In genomic region chr7:131241381-131241780, GRCh38 we compare ENCODE assay signal across 23 cellular contexts.
DNase-seq lines count a peak whose midpoint lies in the region; ATAC-seq and TF ChIP-seq lines count a peak whose summit lies in the region.
"Had no signal": no experiment of that assay in that cellular context is flagged by ENCODE, and none has a peak within 500 bp of the region (broad histone marks: within the 10 kb centered on the region; RNA-seq: fewer than 3 reads in every experiment).

No MANE protein-coding gene starts in this region.

- H3K4ac ChIP-seq in mesendoderm (ENCODE audit: low read depth, low read length) (no peak overlapping the region), neuronal stem cell (ENCODE audit: low read length) (no peak overlapping the region)

- H2AFZ ChIP-seq in neuronal stem cell (ENCODE audit: low read length): no peak overlapping the region

- no peak overlapping the region for H2BK5ac ChIP-seq in mesendoderm (ENCODE audit: low read length)
- no peak overlapping the region for H2BK5ac ChIP-seq in neuronal stem cell (ENCODE audit: low read length)

- no peaks in the 10 kb centered on the region for H3K27me3 ChIP-seq in mesendoderm (ENCODE audit: insufficient read depth, low read length, poor library complexity)
- no peaks in the 10 kb centered on the region for H3K27me3 ChIP-seq in lower lobe of right lung (ENCODE audit: low read depth)
- no peaks in the 10 kb centered on the region for H3K27me3 ChIP-seq in neuronal stem cell (ENCODE audit: control insufficient read depth in 3 of 3, insufficient read depth in 3 of 3, low read depth in 1 of 3, low read length in 3 of 3)
- H3K27me3 ChIP-seq: BE2C; BLaER1 treated with 17β-estradiol and CSF1 and Interleukin-3, amounts not matched to agents 10 nM and 100 nM had no signal

- H3K79me1 ChIP-seq in mesendoderm (ENCODE audit: low read length) (no peaks in the 10 kb centered on the region), neuronal stem cell (ENCODE audit: low read depth, low read length) (no peaks in the 10 kb centered on the region)

- H3K4me3 ChIP-seq in epithelial cell of esophagus (ENCODE audit: low read length) (no peak overlapping the region), mesendoderm (ENCODE audit: low read length) (no peak overlapping the region), lower lobe of right lung (no peak overlapping the region), neuronal stem cell (ENCODE audit: low read length in 2 of 2) (no peak overlapping the region)
- H3K4me3 ChIP-seq: A549; BLaER1 treated with 17β-estradiol and CSF1 and Interleukin-3, amounts not matched to agents 10 nM and 100 nM; GM12878; HAP-1 had no signal

- H3K4me2 ChIP-seq in mesendoderm (ENCODE audit: low read length) (no peak overlapping the region), neuronal stem cell (ENCODE audit: insufficient read depth, low read length, poor library complexity, severe bottlenecking) (no peak overlapping the region)
- H3K4me2 ChIP-seq: A549; BLaER1 treated with 17β-estradiol and CSF1 and Interleukin-3, amounts not matched to agents 10 nM and 100 nM had no signal

- no peak for TF ChIP-seq CTCF in epithelial cell of esophagus (IDR thresholded peaks at IDR 0.05; ENCODE audit: insufficient read depth, low read depth, low read length, missing control alignments)
- TF ChIP-seq CTCF in lower lobe of right lung (IDR thresholded peaks at IDR 0.05): no peak

- H3K27ac ChIP-seq in mesendoderm (ENCODE audit: low read depth, low read length) (no peak overlapping the region), lower lobe of right lung (no peak overlapping the region), neuronal stem cell (replicated peaks; ENCODE audit: low read length) (no peak overlapping the region)
- H3K27ac ChIP-seq: BLaER1 treated with 17β-estradiol and CSF1 and Interleukin-3, amounts not matched to agents 10 nM and 100 nM had no signal

- WGBS in mesendoderm (ENCODE audit: extremely low coverage, insufficient coverage, low lambda C conversion rate): no CpG with 5 or more reads among the region's 3 CpGs
- WGBS in neuronal stem cell (ENCODE audit: extremely low coverage in 2 of 2, insufficient read length in 2 of 2, insufficient replicate concordance in 1 of 2), 2 donors: no CpG with 5 or more reads among the region's 3 CpGs

- intact Hi-C loops in posterior cingulate gyrus (cut with DNase I): no loop called here
- intact Hi-C loops in lower lobe of right lung (cut with DNase I): no loop called here

- H2AK5ac ChIP-seq in mesendoderm (ENCODE audit: low read length): no peak overlapping the region
- H2AK5ac ChIP-seq in neuronal stem cell (ENCODE audit: low read depth, low read length): no peak overlapping the region

- H4K91ac ChIP-seq in neuronal stem cell (ENCODE audit: low read depth, low read length, poor library complexity): no peak overlapping the region

- no peak overlapping the region for H2BK15ac ChIP-seq in mesendoderm (replicated peaks; ENCODE audit: low read depth)
- no peak overlapping the region for H2BK15ac ChIP-seq in neuronal stem cell (ENCODE audit: low read length)

- no peak overlapping the region for H4K5ac ChIP-seq in mesendoderm (ENCODE audit: low read length)

- H3K23ac ChIP-seq in mesendoderm (ENCODE audit: low read length) (no peak overlapping the region), neuronal stem cell (ENCODE audit: low read depth, low read length, poor library complexity) (no peak overlapping the region)

- ATAC-seq in lower lobe of right lung: no peak
- ATAC-seq: A549, GM12878 had no signal

- no peak overlapping the region for H2BK12ac ChIP-seq in neuronal stem cell (ENCODE audit: low read length)

- H3K36me3 ChIP-seq in mesendoderm (ENCODE audit: control insufficient read depth, insufficient read depth, low read length) (no peaks in the 10 kb centered on the region), lower lobe of right lung (no peaks in the 10 kb centered on the region), neuronal stem cell (replicated peaks in 1 of 2; ENCODE audit: control insufficient read depth in 2 of 2, insufficient read depth in 2 of 2, low read length in 2 of 2) (no peaks in the 10 kb centered on the region)
- H3K36me3 ChIP-seq: BE2C; BLaER1 treated with 17β-estradiol and CSF1 and Interleukin-3, amounts not matched to agents 10 nM and 100 nM; HAP-1 had no signal

- no peak overlapping the region for H3K56ac ChIP-seq in mesendoderm (ENCODE audit: low read length)

- H4K8ac ChIP-seq in mesendoderm (ENCODE audit: low read depth, low read length) (no peak overlapping the region), neuronal stem cell (ENCODE audit: low read depth, low read length) (no peak overlapping the region)

- DNase-seq in epithelial cell of esophagus (ENCODE audit: low read depth): peak; percentile 15
- peak; percentile 23 for DNase-seq in kidney tubule cell (ENCODE audit: low spot score)
- peak; percentile 53 for DNase-seq in mesendoderm
- no peak for DNase-seq in NCI-H187 (lab: John Stamatoyannopoulos, UW)
- DNase-seq in posterior cingulate gyrus: no peak
- no peak for DNase-seq in lower lobe of right lung
- no peak for DNase-seq in neuronal stem cell (ENCODE audit: low spot score)
- DNase-seq: 8988T; ACHN; AML-193; BE2C; CD4-positive, alpha-beta T cell; CD8-positive, alpha-beta memory T cell; DMS 273 treated with DMSO at 0.1 percent for 48 hours; DMS79; EL; GDM1; GOT3; HFFc6 had no signal

- H2BK120ac ChIP-seq in mesendoderm (ENCODE audit: low read depth, low read length) (no peak overlapping the region), neuronal stem cell (ENCODE audit: low read depth, low read length) (no peak overlapping the region)

- H3K79me2 ChIP-seq in mesendoderm (ENCODE audit: control insufficient read depth, insufficient read depth, low read length): no peaks in the 10 kb centered on the region

- no peak overlapping the region for H3K9ac ChIP-seq in mesendoderm (ENCODE audit: low read length)
- no peak overlapping the region for H3K9ac ChIP-seq in neuronal stem cell (ENCODE audit: low read depth, low read length, poor library complexity)
- H3K9ac ChIP-seq: BLaER1 treated with 17β-estradiol and CSF1 and Interleukin-3, amounts not matched to agents 10 nM and 100 nM had no signal

- H3K4me1 ChIP-seq in mesendoderm (ENCODE audit: control insufficient read depth, low read depth, low read length) (peaks cover 2% of the 10 kb centered on the region), lower lobe of right lung (no peaks in the 10 kb centered on the region), neuronal stem cell (ENCODE audit: control insufficient read depth in 2 of 2, insufficient read depth in 1 of 2, low read depth in 1 of 2, low read length in 2 of 2) (peaks cover 2 to 4% of the 10 kb centered on the region in 2 donors)
- H3K4me1 ChIP-seq: BE2C, HAP-1 had no signal

- H3K9me3 ChIP-seq in lower lobe of right lung (no peaks in the 10 kb centered on the region), neuronal stem cell (replicated peaks in 1 of 2; ENCODE audit: control insufficient read depth in 2 of 2, insufficient read depth in 1 of 2, low read depth in 1 of 2, low read length in 2 of 2) (no peaks in the 10 kb centered on the region)
- H3K9me3 ChIP-seq: BE2C, HAP-1 had no signal

- no peak overlapping the region for H3K14ac ChIP-seq in neuronal stem cell (ENCODE audit: low read length)

- H3K18ac ChIP-seq in mesendoderm (ENCODE audit: low read length) (no peak overlapping the region), neuronal stem cell (ENCODE audit: low read length) (no peak overlapping the region)

Comparison
In these comparisons a context has a peak if more than half of its experiments do, and no peak if none do; other contexts are left out.
1. DNase-seq: peak in epithelial cell of esophagus (single experiment), kidney tubule cell (single experiment) and mesendoderm (single experiment); none in NCI-H187 (0 of 2), posterior cingulate gyrus (0 of 10), lower lobe of right lung (single experiment) and neuronal stem cell (single experiment).